ENCODE assay signal across 10 cellular contexts in the genomic region with DNA sequence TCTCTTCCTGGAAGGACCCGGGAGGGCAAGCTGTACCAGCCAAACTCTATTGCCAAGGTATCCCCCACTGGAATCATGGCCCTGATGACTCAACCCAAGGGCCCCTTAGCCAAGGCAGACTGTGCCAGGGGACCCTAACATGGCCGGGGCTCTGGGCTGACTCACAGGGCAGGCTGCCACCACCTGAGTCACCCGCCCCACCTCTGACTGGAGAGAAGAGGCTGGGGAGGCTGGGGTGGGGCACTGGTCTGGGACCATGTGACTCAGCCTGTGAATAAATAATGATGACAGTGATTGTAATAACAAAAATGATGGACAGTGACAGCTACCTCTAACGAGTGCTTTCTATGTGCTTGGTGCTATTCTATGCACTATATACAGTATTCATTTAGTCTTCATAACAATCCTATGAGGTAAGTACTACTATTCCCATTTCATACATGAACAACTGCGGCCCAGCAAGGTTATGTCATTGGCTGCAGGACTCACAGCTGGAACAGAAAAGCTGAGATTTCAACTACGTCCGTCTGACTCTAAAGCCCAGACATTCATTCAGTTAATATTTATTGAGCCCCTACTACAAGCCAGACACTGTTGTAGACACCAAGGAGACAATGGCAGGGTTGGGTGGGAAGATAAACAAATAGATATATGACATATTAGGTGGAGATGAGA.
DNase-seq lines count a peak whose midpoint lies in the region; ATAC-seq and TF ChIP-seq lines count a peak whose summit lies in the region.
"Had no signal": no experiment of that assay in that cellular context is flagged by ENCODE, and none has a peak within 500 bp of the region (broad histone marks: within the 10 kb centered on the region; RNA-seq: fewer than 3 reads in every experiment).

No MANE protein-coding gene starts in this region.

- no peaks in the 10 kb centered on the region for H3K9me3 ChIP-seq in suprapubic skin

- 45% methylated on average over 7 of the region's 7 CpGs for WGBS in suprapubic skin

- CTCF ChIA-PET in HEK293T (lab: Yijun Ruan, JAX) = interaction anchor here (1.2 kb wide), 1 partner anchor 17 kb away, joined by 3 read pairs; no protein-coding TSS in a partner anchor

- H3K27ac ChIP-seq in suprapubic skin = peak overlapping the region; percentile 70
- H3K27ac ChIP-seq: VCaP had no signal

- no peak overlapping the region for H3K27ac Mint-ChIP-seq in activated T-helper 1 cell treated with anti-CD3 and anti-CD28 coated beads, Interleukin-12 subunit alpha, Interleukin-12 subunit beta, Interleukin-2, Interleukin-4 antibody, amounts not matched to agents 30 ng/mL and 10 ng/mL and 1 ng/mL, durations not matched to agents 14 hours and 24 hours and 36 hours

- no peaks in the 10 kb centered on the region for H3K9me3 Mint-ChIP-seq in activated T-helper 1 cell treated with anti-CD3 and anti-CD28 coated beads, Interleukin-12 subunit alpha, Interleukin-12 subunit beta, Interleukin-2, Interleukin-4 antibody, amounts not matched to agents 30 ng/mL and 10 ng/mL and 1 ng/mL, durations not matched to agents 14 hours and 24 hours and 36 hours

- TF ChIP-seq CTCF in suprapubic skin (IDR thresholded peaks at IDR 0.05) = no peak

- POLR2A ChIA-PET in HEK293T (lab: Yijun Ruan, JAX) = no interaction called here

- no peak overlapping the region for H3K4me3 Mint-ChIP-seq in activated T-helper 1 cell treated with anti-CD3 and anti-CD28 coated beads, Interleukin-12 subunit alpha, Interleukin-12 subunit beta, Interleukin-2, Interleukin-4 antibody, amounts not matched to agents 30 ng/mL and 10 ng/mL and 1 ng/mL, durations not matched to agents 14 hours and 24 hours and 36 hours

- ATAC-seq in left ventricle myocardium superior (peak; percentile 85), GM18505 (IDR thresholded peaks at IDR 0.05; ENCODE audit: unreplicated experiment) (no peak)

- H3K27me3 Mint-ChIP-seq in activated T-helper 1 cell treated with anti-CD3 and anti-CD28 coated beads, Interleukin-12 subunit alpha, Interleukin-12 subunit beta, Interleukin-2, Interleukin-4 antibody, amounts not matched to agents 30 ng/mL and 10 ng/mL and 1 ng/mL, durations not matched to agents 14 hours and 24 hours and 36 hours (ENCODE audit: insufficient read depth) = peaks cover 8% of the 10 kb centered on the region

- no peak overlapping the region for H3K4me3 ChIP-seq in suprapubic skin

- intact Hi-C loops in left ventricle myocardium superior (cut with micrococcal nuclease) = no loop called here
- intact Hi-C loops in activated T-helper 1 cell treated with anti-CD3 and anti-CD28 coated beads, Interleukin-12 subunit alpha, Interleukin-12 subunit beta, Interleukin-2, Interleukin-4 antibody, amounts not matched to agents 30 ng/mL and 10 ng/mL and 1 ng/mL, durations not matched to agents 14 hours and 24 hours and 36 hours (cut with micrococcal nuclease) = no loop called here

- H3K36me3 Mint-ChIP-seq in activated T-helper 1 cell treated with anti-CD3 and anti-CD28 coated beads, Interleukin-12 subunit alpha, Interleukin-12 subunit beta, Interleukin-2, Interleukin-4 antibody, amounts not matched to agents 30 ng/mL and 10 ng/mL and 1 ng/mL, durations not matched to agents 14 hours and 24 hours and 36 hours (ENCODE audit: low read depth) = no peaks in the 10 kb centered on the region

- TF ChIP-seq EP300 in suprapubic skin (IDR thresholded peaks at IDR 0.05) = no peak

- H3K27me3 ChIP-seq in suprapubic skin = no peaks in the 10 kb centered on the region

- H3K4me1 Mint-ChIP-seq in activated T-helper 1 cell treated with anti-CD3 and anti-CD28 coated beads, Interleukin-12 subunit alpha, Interleukin-12 subunit beta, Interleukin-2, Interleukin-4 antibody, amounts not matched to agents 30 ng/mL and 10 ng/mL and 1 ng/mL, durations not matched to agents 14 hours and 24 hours and 36 hours (ENCODE audit: low read depth) = no peaks in the 10 kb centered on the region

- DNase-seq in HS-5 (ENCODE audit: low read depth) (peak; percentile 38), amniotic stem cell (lab: John Stamatoyannopoulos, UW) (peak; percentile 37), left ventricle myocardium superior (peak; percentile 72), suprapubic skin (ENCODE audit: low spot score in 2 of 2) (peak; percentile 88 to 94), HEK293T (ENCODE audit: extremely low spot score) (no peak), inferior parietal cortex (ENCODE audit: extremely low spot score) (no peak)
- DNase-seq in activated T-helper 1 cell treated with anti-CD3 and anti-CD28 coated beads, Interleukin-12 subunit alpha, Interleukin-12 subunit beta, Interleukin-2, Interleukin-4 antibody, amounts not matched to agents 30 ng/mL and 10 ng/mL and 1 ng/mL, durations not matched to agents 14 hours and 24 hours and 36 hours (ENCODE audit: low spot score) = no peak
- DNase-seq: NCI-H187 had no signal

- H3K36me3 ChIP-seq in suprapubic skin = no peaks in the 10 kb centered on the region

- peaks cover 86% of the 10 kb centered on the region for H3K4me1 ChIP-seq in suprapubic skin

- TF ChIP-seq POLR2A in suprapubic skin (IDR thresholded peaks at IDR 0.05) = no peak
- TF ChIP-seq POLR2A in GM18505 (IDR thresholded peaks at IDR 0.05; ENCODE audit: borderline replicate concordance, extremely low read depth, insufficient read depth, insufficient read length) = no peak

TF ChIP-seq in HEK293T, 16 proteins besides CTCF, POLR2A, EP300 and RAD21:
- TF ChIP-seq FOXA1 (IDR thresholded peaks at IDR 0.05) (no peak), LEF1 (IDR thresholded peaks at IDR 0.05; ENCODE audit: borderline replicate concordance) (no peak), TARDBP (IDR thresholded peaks at IDR 0.05) (no peak), FOXM1 (IDR thresholded peaks at IDR 0.05; ENCODE audit: borderline replicate concordance) (no peak), SUZ12 (IDR thresholded peaks at IDR 0.05) (no peak), HDGF (IDR thresholded peaks at IDR 0.05; ENCODE audit: borderline replicate concordance) (no peak), CTBP1 (IDR thresholded peaks at IDR 0.05; ENCODE audit: borderline replicate concordance) (no peak), PKNOX1 (IDR thresholded peaks at IDR 0.05) (no peak)

Comparison
In these comparisons a context has a peak if more than half of its experiments do, and no peak if none do; other contexts are left out.
1. DNase-seq: peak in HS-5 (single experiment), amniotic stem cell (single experiment), left ventricle myocardium superior (single experiment) and suprapubic skin (2 of 2); none in HEK293T (single experiment), inferior parietal cortex (single experiment) and activated T-helper 1 cell treated with anti-CD3 and anti-CD28 coated beads, Interleukin-12 subunit alpha, Interleukin-12 subunit beta, Interleukin-2, Interleukin-4 antibody, amounts not matched to agents 30 ng/mL and 10 ng/mL and 1 ng/mL, durations not matched to agents 14 hours and 24 hours and 36 hours (single experiment).